1 cellular context compared by ENCODE assay signal in the genomic region with DNA sequence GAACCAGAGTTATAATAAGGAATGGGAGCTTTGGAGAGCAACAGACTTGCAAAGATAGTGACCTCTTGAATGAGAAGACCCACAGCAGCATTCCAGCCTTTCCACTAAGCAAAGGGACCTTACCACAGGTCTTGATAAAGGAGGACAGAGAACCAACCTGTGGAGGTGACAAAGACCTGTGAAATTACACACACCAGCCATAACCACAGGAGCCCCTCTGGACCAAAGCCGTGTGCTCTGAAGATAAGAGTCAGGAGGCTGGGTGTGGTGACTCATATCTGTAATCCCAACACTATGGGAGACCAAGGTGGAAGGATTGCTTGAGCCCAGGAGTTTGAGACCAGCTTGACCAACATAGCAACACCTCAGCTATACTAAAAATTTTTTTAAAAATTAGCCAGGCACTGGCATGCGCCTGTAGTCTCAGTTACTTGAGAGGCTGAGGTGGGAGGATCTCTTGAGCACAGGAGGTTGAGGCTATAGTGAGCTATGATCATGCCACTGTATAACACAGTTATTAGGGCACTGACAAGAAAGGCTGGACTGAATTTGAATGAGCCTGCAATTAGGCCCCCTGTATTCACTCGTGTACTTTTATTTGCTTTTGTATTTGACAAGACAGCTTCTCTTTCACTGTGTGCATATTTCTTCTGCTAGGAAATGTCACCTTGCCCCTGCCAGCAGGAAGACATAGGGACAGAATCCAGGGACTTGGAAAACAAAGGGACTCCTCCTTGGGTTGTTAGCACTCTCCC.
TF ChIP-seq lines count a peak whose summit lies in the region.

No MANE protein-coding gene starts in this region.

TF ChIP-seq in K562, 482 proteins besides CTCF, POLR2A, EP300 and RAD21 (continued from another document and continues in another):
- TF ChIP-seq MEIS2 (IDR thresholded peaks at IDR 0.05; ENCODE audit: partially characterized antibody) = no peak
- TF ChIP-seq STAT5B (CRISPR knock-in tag; IDR thresholded peaks at IDR 0.05) = no peak
- no peak for TF ChIP-seq PBX2 (CRISPR knock-in tag; IDR thresholded peaks at IDR 0.05; ENCODE audit: low read depth)
- TF ChIP-seq PBX2 (tag; conservative IDR thresholded peaks at IDR 0.05; ENCODE audit: low read depth) = no peak
- no peak for TF ChIP-seq PURB (CRISPR knock-in tag; IDR thresholded peaks at IDR 0.05; ENCODE audit: low read depth)
- TF ChIP-seq HMG20B (CRISPR knock-in tag; IDR thresholded peaks at IDR 0.05) = no peak
- TF ChIP-seq NONO (IDR thresholded peaks at IDR 0.05; ENCODE audit: low read depth in 2 of 2, low read length in 1 of 2) = peak in 1 of 2 experiments; percentile 57; a peak in 1 of 4 replicates
- no peak for TF ChIP-seq SNRNP70 (optimal IDR thresholded peaks at IDR 0.05; ENCODE audit: low read depth, low read length)
- TF ChIP-seq, protein P1, sequence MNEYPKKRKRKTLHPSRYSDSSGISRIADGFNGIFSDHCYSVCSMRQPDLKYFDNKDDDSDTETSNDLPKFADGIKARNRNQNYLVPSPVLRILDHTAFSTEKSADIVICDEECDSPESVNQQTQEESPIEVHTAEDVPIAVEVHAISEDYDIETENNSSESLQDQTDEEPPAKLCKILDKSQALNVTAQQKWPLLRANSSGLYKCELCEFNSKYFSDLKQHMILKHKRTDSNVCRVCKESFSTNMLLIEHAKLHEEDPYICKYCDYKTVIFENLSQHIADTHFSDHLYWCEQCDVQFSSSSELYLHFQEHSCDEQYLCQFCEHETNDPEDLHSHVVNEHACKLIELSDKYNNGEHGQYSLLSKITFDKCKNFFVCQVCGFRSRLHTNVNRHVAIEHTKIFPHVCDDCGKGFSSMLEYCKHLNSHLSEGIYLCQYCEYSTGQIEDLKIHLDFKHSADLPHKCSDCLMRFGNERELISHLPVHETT (CRISPR knock-in tag; conservative IDR thresholded peaks at IDR 0.05 in 1 of 2, IDR thresholded peaks at IDR 0.05 in 1 of 2) = no peak
- TF ChIP-seq EP400 (IDR thresholded peaks at IDR 0.05) = peak; percentile 28; the same call in 1 of the 2 replicates
- no peak for TF ChIP-seq RBM15 (IDR thresholded peaks at IDR 0.05; ENCODE audit: insufficient read depth, low read length)
- TF ChIP-seq ZNF354B (CRISPR knock-in tag; IDR thresholded peaks at IDR 0.05) = no peak
- TF ChIP-seq ZNF23 (CRISPR knock-in tag; IDR thresholded peaks at IDR 0.05) = no peak
- no peak for TF ChIP-seq PHF8 (IDR thresholded peaks at IDR 0.05; ENCODE audit: borderline replicate concordance, low read length)
- TF ChIP-seq TGIF2 (CRISPR knock-in tag; IDR thresholded peaks at IDR 0.05) = no peak
- TF ChIP-seq, protein P2, sequence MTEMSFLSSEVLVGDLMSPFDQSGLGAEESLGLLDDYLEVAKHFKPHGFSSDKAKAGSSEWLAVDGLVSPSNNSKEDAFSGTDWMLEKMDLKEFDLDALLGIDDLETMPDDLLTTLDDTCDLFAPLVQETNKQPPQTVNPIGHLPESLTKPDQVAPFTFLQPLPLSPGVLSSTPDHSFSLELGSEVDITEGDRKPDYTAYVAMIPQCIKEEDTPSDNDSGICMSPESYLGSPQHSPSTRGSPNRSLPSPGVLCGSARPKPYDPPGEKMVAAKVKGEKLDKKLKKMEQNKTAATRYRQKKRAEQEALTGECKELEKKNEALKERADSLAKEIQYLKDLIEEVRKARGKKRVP (CRISPR knock-in tag; IDR thresholded peaks at IDR 0.05) = no peak
- no peak for TF ChIP-seq GTF2F1 (IDR thresholded peaks at IDR 0.05; ENCODE audit: low read depth, low read length)
- TF ChIP-seq HLTF (IDR thresholded peaks at IDR 0.05) = no peak
- TF ChIP-seq MIER1 (IDR thresholded peaks at IDR 0.05; ENCODE audit: low read depth) = no peak
- TF ChIP-seq SMARCA4 (IDR thresholded peaks at IDR 0.05) = peak; percentile 97
- TF ChIP-seq DMBX1 (CRISPR knock-in tag; IDR thresholded peaks at IDR 0.05; ENCODE audit: borderline replicate concordance) = no peak; the same call in 1 of the 2 replicates
- TF ChIP-seq ESRRA (IDR thresholded peaks at IDR 0.05; ENCODE audit: borderline replicate concordance, low read depth) = peak; percentile 67; the same call in 1 of the 2 replicates
- no peak for TF ChIP-seq ARID3B (CRISPR knock-in tag; IDR thresholded peaks at IDR 0.05; ENCODE audit: borderline replicate concordance)
- no peak for TF ChIP-seq DDX20 (tag; IDR thresholded peaks at IDR 0.05; ENCODE audit: low read depth)
- no peak for TF ChIP-seq HDAC6 (IDR thresholded peaks at IDR 0.05; ENCODE audit: low read depth, low read length)
- TF ChIP-seq, protein P3, sequence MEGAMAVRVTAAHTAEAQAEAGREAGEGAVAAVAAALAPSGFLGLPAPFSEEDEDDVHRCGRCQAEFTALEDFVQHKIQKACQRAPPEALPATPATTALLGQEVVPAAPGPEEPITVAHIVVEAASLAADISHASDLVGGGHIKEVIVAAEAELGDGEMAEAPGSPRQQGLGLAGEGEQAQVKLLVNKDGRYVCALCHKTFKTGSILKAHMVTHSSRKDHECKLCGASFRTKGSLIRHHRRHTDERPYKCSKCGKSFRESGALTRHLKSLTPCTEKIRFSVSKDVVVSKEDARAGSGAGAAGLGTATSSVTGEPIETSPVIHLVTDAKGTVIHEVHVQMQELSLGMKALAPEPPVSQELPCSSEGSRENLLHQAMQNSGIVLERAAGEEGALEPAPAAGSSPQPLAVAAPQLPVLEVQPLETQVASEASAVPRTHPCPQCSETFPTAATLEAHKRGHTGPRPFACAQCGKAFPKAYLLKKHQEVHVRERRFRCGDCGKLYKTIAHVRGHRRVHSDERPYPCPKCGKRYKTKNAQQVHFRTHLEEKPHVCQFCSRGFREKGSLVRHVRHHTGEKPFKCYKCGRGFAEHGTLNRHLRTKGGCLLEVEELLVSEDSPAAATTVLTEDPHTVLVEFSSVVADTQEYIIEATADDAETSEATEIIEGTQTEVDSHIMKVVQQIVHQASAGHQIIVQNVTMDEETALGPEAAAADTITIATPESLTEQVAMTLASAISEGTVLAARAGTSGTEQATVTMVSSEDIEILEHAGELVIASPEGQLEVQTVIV (CRISPR knock-in tag; IDR thresholded peaks at IDR 0.05; ENCODE audit: borderline replicate concordance) = no peak
- TF ChIP-seq TBL1XR1 (IDR thresholded peaks at IDR 0.05; ENCODE audit: low read length in 2 of 2) = peak in 1 of 2 experiments; percentile 79; a peak in 2 of 4 replicates
- no peak for TF ChIP-seq SIX5 (IDR thresholded peaks at IDR 0.05; ENCODE audit: borderline replicate concordance in 1 of 2, insufficient read depth in 1 of 2, low read depth in 1 of 2, low read length in 2 of 2)
- peak; percentile 51; the same call in 1 of the 2 replicates for TF ChIP-seq ZNF592 (IDR thresholded peaks at IDR 0.05)
- no peak for TF ChIP-seq ZNF668 (CRISPR knock-in tag; IDR thresholded peaks at IDR 0.05)
- TF ChIP-seq ZC3H11A (IDR thresholded peaks at IDR 0.05; ENCODE audit: low read depth, low read length) = no peak
- TF ChIP-seq, protein P4, sequence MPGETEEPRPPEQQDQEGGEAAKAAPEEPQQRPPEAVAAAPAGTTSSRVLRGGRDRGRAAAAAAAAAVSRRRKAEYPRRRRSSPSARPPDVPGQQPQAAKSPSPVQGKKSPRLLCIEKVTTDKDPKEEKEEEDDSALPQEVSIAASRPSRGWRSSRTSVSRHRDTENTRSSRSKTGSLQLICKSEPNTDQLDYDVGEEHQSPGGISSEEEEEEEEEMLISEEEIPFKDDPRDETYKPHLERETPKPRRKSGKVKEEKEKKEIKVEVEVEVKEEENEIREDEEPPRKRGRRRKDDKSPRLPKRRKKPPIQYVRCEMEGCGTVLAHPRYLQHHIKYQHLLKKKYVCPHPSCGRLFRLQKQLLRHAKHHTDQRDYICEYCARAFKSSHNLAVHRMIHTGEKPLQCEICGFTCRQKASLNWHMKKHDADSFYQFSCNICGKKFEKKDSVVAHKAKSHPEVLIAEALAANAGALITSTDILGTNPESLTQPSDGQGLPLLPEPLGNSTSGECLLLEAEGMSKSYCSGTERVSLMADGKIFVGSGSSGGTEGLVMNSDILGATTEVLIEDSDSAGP (CRISPR knock-in tag; IDR thresholded peaks at IDR 0.05) = no peak
- no peak for TF ChIP-seq ZNF444 (CRISPR knock-in tag; IDR thresholded peaks at IDR 0.05)
- no peak for TF ChIP-seq MAFF (IDR thresholded peaks at IDR 0.05; ENCODE audit: low read length)
- TF ChIP-seq, protein P5, sequence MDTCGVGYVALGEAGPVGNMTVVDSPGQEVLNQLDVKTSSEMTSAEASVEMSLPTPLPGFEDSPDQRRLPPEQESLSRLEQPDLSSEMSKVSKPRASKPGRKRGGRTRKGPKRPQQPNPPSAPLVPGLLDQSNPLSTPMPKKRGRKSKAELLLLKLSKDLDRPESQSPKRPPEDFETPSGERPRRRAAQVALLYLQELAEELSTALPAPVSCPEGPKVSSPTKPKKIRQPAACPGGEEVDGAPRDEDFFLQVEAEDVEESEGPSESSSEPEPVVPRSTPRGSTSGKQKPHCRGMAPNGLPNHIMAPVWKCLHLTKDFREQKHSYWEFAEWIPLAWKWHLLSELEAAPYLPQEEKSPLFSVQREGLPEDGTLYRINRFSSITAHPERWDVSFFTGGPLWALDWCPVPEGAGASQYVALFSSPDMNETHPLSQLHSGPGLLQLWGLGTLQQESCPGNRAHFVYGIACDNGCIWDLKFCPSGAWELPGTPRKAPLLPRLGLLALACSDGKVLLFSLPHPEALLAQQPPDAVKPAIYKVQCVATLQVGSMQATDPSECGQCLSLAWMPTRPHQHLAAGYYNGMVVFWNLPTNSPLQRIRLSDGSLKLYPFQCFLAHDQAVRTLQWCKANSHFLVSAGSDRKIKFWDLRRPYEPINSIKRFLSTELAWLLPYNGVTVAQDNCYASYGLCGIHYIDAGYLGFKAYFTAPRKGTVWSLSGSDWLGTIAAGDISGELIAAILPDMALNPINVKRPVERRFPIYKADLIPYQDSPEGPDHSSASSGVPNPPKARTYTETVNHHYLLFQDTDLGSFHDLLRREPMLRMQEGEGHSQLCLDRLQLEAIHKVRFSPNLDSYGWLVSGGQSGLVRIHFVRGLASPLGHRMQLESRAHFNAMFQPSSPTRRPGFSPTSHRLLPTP (IDR thresholded peaks at IDR 0.05; ENCODE audit: borderline replicate concordance, extremely low read depth, insufficient read length) = no peak
- TF ChIP-seq ZNF197 (CRISPR knock-in tag; IDR thresholded peaks at IDR 0.05; ENCODE audit: low read depth) = no peak
